In the genomic region with DNA sequence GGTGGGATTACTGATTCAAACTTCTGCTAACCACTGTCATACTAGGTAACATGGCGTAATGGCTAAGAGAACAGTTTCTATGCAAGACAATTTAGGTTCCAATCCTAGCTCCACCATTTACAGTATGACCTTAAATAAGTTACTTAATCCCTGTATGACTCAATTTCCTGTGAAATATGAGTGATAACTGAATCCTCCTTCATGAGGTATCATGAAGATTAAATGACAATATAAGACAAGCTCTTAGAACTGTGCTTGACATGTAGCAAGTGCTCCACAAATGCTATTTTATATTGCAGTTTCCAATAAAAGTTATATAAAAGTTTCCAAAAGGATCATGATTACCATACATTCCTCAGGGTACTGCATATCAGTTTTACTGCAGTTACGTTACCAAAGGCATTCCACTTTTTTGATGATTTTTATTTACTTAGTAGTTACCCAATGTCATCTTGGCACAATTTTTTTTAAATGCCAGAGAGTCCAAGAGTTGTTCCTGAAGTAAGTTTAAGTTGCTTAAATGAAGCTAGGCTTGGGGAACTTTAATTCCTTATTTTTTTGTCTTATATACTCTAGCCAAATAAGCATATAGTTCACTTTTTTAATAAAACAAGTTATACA, we compare ENCODE assay signal across 22 cellular contexts. TPM values are rescaled to one million over a fixed set of nuclear protein-coding genes. Genes with fewer than 3 reads are reported as not detected.
DNase-seq lines count a peak whose midpoint lies in the region; ATAC-seq, FAIRE-seq and TF ChIP-seq lines count a peak whose summit lies in the region.
"Had no signal": no experiment of that assay in that cellular context is flagged by ENCODE, and none has a peak within 500 bp of the region (broad histone marks: within the 10 kb centered on the region; RNA-seq: fewer than 3 reads in every experiment).

No MANE protein-coding gene starts in this region.

- H3K4me3 ChIP-seq in ACC112 (ENCODE audit: low read depth, low read length) (peak overlapping the region; percentile 17; the same call in 1 of the 2 replicates), fibroblast of the aortic adventitia (ENCODE audit: low read depth, low read length) (no peak overlapping the region), right cardiac atrium (ENCODE audit: low read length) (no peak overlapping the region)
- H3K4me3 ChIP-seq: body of pancreas had no signal

- peaks cover 12 to 18% (median 15%) of the 10 kb centered on the region in 3 donors for H3K27me3 Mint-ChIP-seq in CD14-positive monocyte (ENCODE audit: low read depth in 3 of 3)

- FAIRE-seq in GM12891 (lab: Jason Lieb, UNC), result peak; percentile 47
- no peak for FAIRE-seq in D721Med (lab: Jason Lieb, UNC)
- FAIRE-seq: H1 had no signal

- whole genome bisulfite sequencing in right cardiac atrium, result 84% methylated on average over 2 of the region's 2 CpGs

- POLR2A ChIA-PET in RWPE1 (lab: Yijun Ruan, JAX; ENCODE audit: low non-redundant PET), result no interaction called here

- CTCF ChIA-PET in RWPE1 (lab: Yijun Ruan, JAX), result no interaction called here

- DNase-seq in GM12891 (ENCODE audit: insufficient read length, low spot score), result no peak
- peak; percentile 16 for DNase-seq in RWPE1 (ENCODE audit: low spot score)
- DNase-seq in fibroblast of the aortic adventitia (ENCODE audit: low read depth), result peak; percentile 63
- no peak for DNase-seq in right cardiac atrium
- DNase-seq in D721Med (ENCODE audit: insufficient read length, low spot score), result no peak
- DNase-seq in CD14-positive monocyte (ENCODE audit: low spot score), result no peak
- DNase-seq: activated CD4-positive, alpha-beta T cell treated with anti-CD3 and anti-CD28 coated beads for 1 hour; body of pancreas; effector memory CD8-positive, alpha-beta T cell; GF-D8; head of caudate nucleus; Karpas-422; left cardiac atrium; NCI-H2107; retina; stimulated activated CD4-positive, alpha-beta T cell treated with anti-CD3 and anti-CD28 coated beads, Interleukin-2, amount 100 ng/mL, for 48 hours had no signal

- no peak overlapping the region for H3K27ac Mint-ChIP-seq in CD14-positive monocyte
- H3K27ac Mint-ChIP-seq: effector memory CD8-positive, alpha-beta T cell; nephron; stimulated activated memory B cell treated with anti-CD40 and anti-IgM and Interleukin-4, amounts not matched to agents 10 μg/mL and 1 μg/mL and 100 μg/mL, for 72 hours had no signal

- TF ChIP-seq CTCF in RWPE1 (conservative IDR thresholded peaks at IDR 0.05; ENCODE audit: low read depth), result no peak
- no peak for TF ChIP-seq CTCF in fibroblast of the aortic adventitia (IDR thresholded peaks at IDR 0.05; ENCODE audit: insufficient read depth, low read length)
- TF ChIP-seq CTCF in D721Med (IDR thresholded peaks at IDR 0.05; ENCODE audit: insufficient read depth, missing control alignments), result no peak
- TF ChIP-seq CTCF in CD14-positive monocyte (IDR thresholded peaks at IDR 0.05), result no peak

- H3K27ac ChIP-seq in ACC112 (ENCODE audit: low read depth, low read length) (peak overlapping the region; percentile 46), RWPE1 (no peak overlapping the region), right cardiac atrium (ENCODE audit: low read length) (no peak overlapping the region)
- H3K27ac ChIP-seq: body of pancreas, C4-2B had no signal

- no peak for ATAC-seq in right cardiac atrium
- no peak for ATAC-seq in HG03175 (IDR thresholded peaks at IDR 0.05; ENCODE audit: unreplicated experiment)
- ATAC-seq: body of pancreas; effector memory CD8-positive, alpha-beta T cell; left cardiac atrium; stimulated activated memory B cell treated with anti-CD40 and anti-IgM and Interleukin-4, amounts not matched to agents 10 μg/mL and 1 μg/mL and 100 μg/mL, for 72 hours had no signal

- H3K4me1 Mint-ChIP-seq in CD14-positive monocyte, result peaks cover 16% of the 10 kb centered on the region

- no peak overlapping the region for H2AFZ ChIP-seq in ACC112 (ENCODE audit: low read length, unreplicated experiment)

- no peak for TF ChIP-seq POLR2A in GM12891 (IDR thresholded peaks at IDR 0.05; ENCODE audit: low read depth, low read length)

- H3K9me3 Mint-ChIP-seq in CD14-positive monocyte, result peaks cover 0 to 8% (median 0%) of the 10 kb centered on the region in 7 donors
- H3K9me3 Mint-ChIP-seq: effector memory CD8-positive, alpha-beta T cell; nephron; stimulated activated memory B cell treated with anti-CD40 and anti-IgM and Interleukin-4, amounts not matched to agents 10 μg/mL and 1 μg/mL and 100 μg/mL, for 72 hours had no signal

- no peaks in the 10 kb centered on the region for H3K27me3 ChIP-seq in ACC112 (ENCODE audit: insufficient read depth, low read length)
- no peaks in the 10 kb centered on the region for H3K27me3 ChIP-seq in right cardiac atrium (ENCODE audit: control insufficient read depth, insufficient read depth)
- H3K27me3 ChIP-seq: body of pancreas had no signal

- H3K4me1 ChIP-seq in ACC112 (ENCODE audit: control insufficient read depth, insufficient read depth, low read length, unreplicated experiment) (peaks cover 30% of the 10 kb centered on the region), right cardiac atrium (ENCODE audit: control insufficient read depth, insufficient read depth, low read length) (no peaks in the 10 kb centered on the region)

- no peaks in the 10 kb centered on the region for H3K36me3 ChIP-seq in ACC112 (ENCODE audit: insufficient read depth, low read length)

- no peaks in the 10 kb centered on the region for H3K9me3 ChIP-seq in right cardiac atrium (ENCODE audit: control insufficient read depth, low read length)
- H3K9me3 ChIP-seq: body of pancreas had no signal

- peaks cover 0 to 3% of the 10 kb centered on the region in 2 donors for H3K36me3 Mint-ChIP-seq in CD14-positive monocyte
- H3K36me3 Mint-ChIP-seq: stimulated activated memory B cell treated with anti-CD40 and anti-IgM and Interleukin-4, amounts not matched to agents 10 μg/mL and 1 μg/mL and 100 μg/mL, for 72 hours had no signal

- peaks cover 42% of the 10 kb centered on the region for H3K79me2 ChIP-seq in ACC112 (ENCODE audit: control insufficient read depth, insufficient read depth, low read length, unreplicated experiment)

- H3K4me3 Mint-ChIP-seq in CD14-positive monocyte, result no peak overlapping the region
- H3K4me3 Mint-ChIP-seq: effector memory CD8-positive, alpha-beta T cell; nephron; stimulated activated memory B cell treated with anti-CD40 and anti-IgM and Interleukin-4, amounts not matched to agents 10 μg/mL and 1 μg/mL and 100 μg/mL, for 72 hours had no signal

- intact Hi-C loops in right cardiac atrium (cut with DNase I) (loop anchor here in 1 of 4 donors (10.0 kb wide), 1 partner anchor 114 kb away; no protein-coding TSS in a partner anchor), CD14-positive monocyte (cut with micrococcal nuclease) (no loop called here)

TF ChIP-seq in GM12891, 5 proteins besides CTCF, POLR2A, EP300 and RAD21:
- TF ChIP-seq POU2F2 (IDR thresholded peaks at IDR 0.05; ENCODE audit: low read depth, low read length) (no peak), POLR2AphosphoS5 (IDR thresholded peaks at IDR 0.05; ENCODE audit: low read depth, low read length) (no peak), SPI1 (IDR thresholded peaks at IDR 0.05; ENCODE audit: low read depth, low read length) (no peak), PAX5 (IDR thresholded peaks at IDR 0.05; ENCODE audit: insufficient read depth, low read length, severe bottlenecking) (no peak), TAF1 (IDR thresholded peaks at IDR 0.05; ENCODE audit: low read depth, low read length) (no peak)

RNA-seq across cellular contexts. Expression of a gene that starts 7.1 kb away (rescaled TPM):
- 0.81 TPM for polyA plus RNA-seq in GM12891 (2012; ENCODE audit: low read depth, missing spikeins)
- total RNA-seq in fibroblast of the aortic adventitia (ENCODE audit: low replicate concordance) (7.6 and 25.9 TPM in 2 replicates), right cardiac atrium (10 to 100 TPM; 13.5 to 19.9 (median 16.5) TPM)
- polyA plus RNA-seq in right cardiac atrium (5.7 TPM), CD14-positive monocyte (1 to 10 TPM; 1.3 to 2.7 TPM)

RNA-seq across cellular contexts. Expression of a gene that starts 7.3 kb away (rescaled TPM):
- polyA plus RNA-seq in GM12891 (2012; ENCODE audit: low read depth, missing spikeins), result 28.3 TPM
- 41.4 and 42.8 TPM in 2 replicates for total RNA-seq in fibroblast of the aortic adventitia (ENCODE audit: low replicate concordance)
- total RNA-seq in right cardiac atrium, result 10 to 100 TPM; 17.1 to 22.4 (median 18.4) TPM
- polyA plus RNA-seq in right cardiac atrium, result 11.9 TPM
- polyA plus RNA-seq in CD14-positive monocyte, result 10 to 100 TPM; 17.5 to 20.7 TPM

Comparison
In these comparisons a context has a peak if more than half of its experiments do, and no peak if none do; other contexts are left out.
1. DNase-seq: peak in RWPE1 (single experiment) and fibroblast of the aortic adventitia (single experiment); none in GM12891 (single experiment), right cardiac atrium (0 of 3), D721Med (single experiment) and CD14-positive monocyte (single experiment).